ENCODE assay signal across 13 cellular contexts in genomic region chr17:48725294-48726064, GRCh38. TPM values are rescaled to one million over a fixed set of nuclear protein-coding genes. Genes with fewer than 3 reads are reported as not detected.
DNase-seq lines count a peak whose midpoint lies in the region; ATAC-seq and TF ChIP-seq lines count a peak whose summit lies in the region.
"Had no signal": no experiment of that assay in that cellular context is flagged by ENCODE, and none has a peak within 500 bp of the region (broad histone marks: within the 10 kb centered on the region; RNA-seq: fewer than 3 reads in every experiment).

No MANE protein-coding gene starts in this region.

- peaks cover 76 to 84% of the 10 kb centered on the region in 2 donors for H3K27me3 Mint-ChIP-seq in CD4-positive, alpha-beta memory T cell
- H3K27me3 Mint-ChIP-seq in natural killer cell (ENCODE audit: low read depth in 2 of 2): peaks cover 82 to 86% of the 10 kb centered on the region in 2 donors
- peaks cover 96% of the 10 kb centered on the region for H3K27me3 Mint-ChIP-seq in activated CD4-positive, alpha-beta memory T cell treated with anti-CD3 and anti-CD28 coated beads, Interleukin-2, amount 10 ng/mL, durations not matched to agents 7 days and 5 days

- 0 out of 2 replicates have a peak overlapping the region, but pooled peaks have one; percentile 19 for H2AFZ ChIP-seq in KMS-11 (ENCODE audit: low read depth)

- no peaks in the 10 kb centered on the region for H3K79me2 ChIP-seq in KMS-11 (ENCODE audit: insufficient read depth, low read depth)

- H3K36me3 ChIP-seq in CD4-positive, alpha-beta memory T cell (ENCODE audit: insufficient read depth, low read length): no peaks in the 10 kb centered on the region
- H3K36me3 ChIP-seq in KMS-11 (ENCODE audit: insufficient read depth) (no peaks in the 10 kb centered on the region), colonic mucosa (no peaks in the 10 kb centered on the region)

- H3K9me3 Mint-ChIP-seq in CD4-positive, alpha-beta memory T cell: peaks cover 0 to 32% (median 0%) of the 10 kb centered on the region in 8 donors
- H3K9me3 Mint-ChIP-seq in natural killer cell: no peaks in the 10 kb centered on the region
- H3K9me3 Mint-ChIP-seq in activated CD4-positive, alpha-beta memory T cell treated with anti-CD3 and anti-CD28 coated beads, Interleukin-2, amount 10 ng/mL, durations not matched to agents 7 days and 5 days: no peaks in the 10 kb centered on the region

- TF ChIP-seq CTCF in KMS-11 (conservative IDR thresholded peaks at IDR 0.05; ENCODE audit: low read depth, low read length) (no peak), colonic mucosa (IDR thresholded peaks at IDR 0.05) (no peak), natural killer cell (IDR thresholded peaks at IDR 0.05) (no peak)

- H3K4me3 Mint-ChIP-seq in CD4-positive, alpha-beta memory T cell: peak overlapping the region in 7 of 8 donors; percentile 17 to 84 (median 70)
- H3K4me3 Mint-ChIP-seq in natural killer cell: peak overlapping the region; percentile 45
- no peak overlapping the region for H3K4me3 Mint-ChIP-seq in activated CD4-positive, alpha-beta memory T cell treated with anti-CD3 and anti-CD28 coated beads, Interleukin-2, amount 10 ng/mL, durations not matched to agents 7 days and 5 days

- no peak for ATAC-seq in natural killer cell

- no peak overlapping the region for H3K4me3 ChIP-seq in CD4-positive, alpha-beta memory T cell (ENCODE audit: low read length in 2 of 2)
- H3K4me3 ChIP-seq in KMS-11 (IDR thresholded peaks at IDR 0.05; ENCODE audit: insufficient read depth, low read depth, low read length) (no peak overlapping the region), colonic mucosa (peak overlapping the region; percentile 45)

- peaks cover 21 to 81% (median 30%) of the 10 kb centered on the region in 4 donors for H3K4me1 Mint-ChIP-seq in CD4-positive, alpha-beta memory T cell
- peaks cover 27 to 52% of the 10 kb centered on the region in 2 donors for H3K4me1 Mint-ChIP-seq in natural killer cell
- peaks cover 33% of the 10 kb centered on the region for H3K4me1 Mint-ChIP-seq in activated CD4-positive, alpha-beta memory T cell treated with anti-CD3 and anti-CD28 coated beads, Interleukin-2, amount 10 ng/mL, durations not matched to agents 7 days and 5 days

- no peak for TF ChIP-seq POLR2A in erythroblast (IDR thresholded peaks at IDR 0.05; ENCODE audit: low read length)

- peaks cover 96% of the 10 kb centered on the region for H3K27me3 ChIP-seq in CD4-positive, alpha-beta memory T cell (ENCODE audit: insufficient read depth, low read length)
- H3K27me3 ChIP-seq in KMS-11 (ENCODE audit: insufficient read depth, low read depth) (peaks cover 8% of the 10 kb centered on the region; the same call in 1 of the 2 replicates), colonic mucosa (peaks cover 36% of the 10 kb centered on the region)

- no peaks in the 10 kb centered on the region; the same call in 1 of the 2 replicates for H4K20me1 ChIP-seq in KMS-11 (ENCODE audit: insufficient read depth)

- H3K9me3 ChIP-seq in CD4-positive, alpha-beta memory T cell (ENCODE audit: control insufficient read depth in 1 of 2, low read length in 2 of 2): no peaks in the 10 kb centered on the region
- no peaks in the 10 kb centered on the region for H3K9me3 ChIP-seq in colonic mucosa
- H3K9me3 ChIP-seq: Caco-2 had no signal

- H3K9ac ChIP-seq in KMS-11 (no peak overlapping the region), colonic mucosa (ENCODE audit: low read depth in 2 of 2, low read length in 2 of 2) (no peak overlapping the region)

- POLR2A ChIA-PET in CD4-positive, alpha-beta memory T cell (lab: Charles Lee; ENCODE audit: partially characterized antibody): no interaction called here
- POLR2A ChIA-PET in activated CD4-positive, alpha-beta memory T cell treated with anti-CD3 and anti-CD28 coated beads, Interleukin-2, amount 10 ng/mL, durations not matched to agents 7 days and 5 days (lab: Charles Lee): interaction anchor here (1.0 to 2.1 kb wide), 5 partner anchors 10 to 66 kb away, joined by 3 to 4 read pairs (median 3); no protein-coding TSS in a partner anchor

- no peak overlapping the region for H3K27ac ChIP-seq in CD4-positive, alpha-beta memory T cell (ENCODE audit: low read depth, low read length)
- H3K27ac ChIP-seq in KMS-11 (no peak overlapping the region), colonic mucosa (peak overlapping the region; percentile 85)
- H3K27ac ChIP-seq: RWPE1 had no signal

- H3K4me2 ChIP-seq in KMS-11: no peak overlapping the region

- intact Hi-C loops in CD4-positive, alpha-beta memory T cell (cut with micrococcal nuclease): no loop called here
- intact Hi-C loops in colonic mucosa (cut with DNase I) (loop anchor here (2.0 kb wide), 1 partner anchor 65 kb away; no protein-coding TSS in a partner anchor), natural killer cell (cut with micrococcal nuclease) (loop anchor here (2.0 to 10.0 kb wide), 2 partner anchors 153 to 981 kb away; no protein-coding TSS in a partner anchor)

- H3K4me1 ChIP-seq in CD4-positive, alpha-beta memory T cell (ENCODE audit: insufficient read depth, low read length): peaks cover 40% of the 10 kb centered on the region
- H3K4me1 ChIP-seq in KMS-11 (ENCODE audit: low read depth, poor library complexity, severe bottlenecking): peaks cover 20% of the 10 kb centered on the region
- H3K4me1 ChIP-seq in colonic mucosa: no peaks in the 10 kb centered on the region

- H3K27ac Mint-ChIP-seq in CD4-positive, alpha-beta memory T cell: peak overlapping the region in 1 of 7 donors; percentile 85
- H3K27ac Mint-ChIP-seq in natural killer cell: no peak overlapping the region
- H3K27ac Mint-ChIP-seq in activated CD4-positive, alpha-beta memory T cell treated with anti-CD3 and anti-CD28 coated beads, Interleukin-2, amount 10 ng/mL, durations not matched to agents 7 days and 5 days: no peak overlapping the region

- H3K36me3 Mint-ChIP-seq in CD4-positive, alpha-beta memory T cell: no peaks in the 10 kb centered on the region
- no peaks in the 10 kb centered on the region for H3K36me3 Mint-ChIP-seq in natural killer cell
- H3K36me3 Mint-ChIP-seq in activated CD4-positive, alpha-beta memory T cell treated with anti-CD3 and anti-CD28 coated beads, Interleukin-2, amount 10 ng/mL, durations not matched to agents 7 days and 5 days (ENCODE audit: low read depth): no peaks in the 10 kb centered on the region

- DNase-seq in CD4-positive, alpha-beta memory T cell: no peak
- DNase-seq in colonic mucosa (peak; percentile 38), natural killer cell (no peak), erythroblast (lab: John Stamatoyannopoulos, UW) (no peak), LoVo (ENCODE audit: low spot score) (no peak)
- no peak for DNase-seq in effector CD8-positive, alpha-beta T cell (lab: John Stamatoyannopoulos, UW)
- DNase-seq in activated CD4-positive, alpha-beta memory T cell treated with anti-CD3 and anti-CD28 coated beads, Interleukin-2, amount 10 ng/mL, durations not matched to agents 7 days and 5 days: no peak
- DNase-seq: activated CD8-positive, alpha-beta memory T cell treated with anti-CD3 and anti-CD28 coated beads, Interleukin-2, amount 50 U/mL, for 4 hours; trophoblast cell had no signal

- CTCF ChIA-PET in CD4-positive, alpha-beta memory T cell (lab: Charles Lee; ENCODE audit: partially characterized antibody): interaction anchor here (0.7 to 3.9 kb wide), 12 partner anchors 12 to 159 kb away, joined by 3 to 33 read pairs (median 4); no protein-coding TSS in a partner anchor
- CTCF ChIA-PET in activated CD4-positive, alpha-beta memory T cell treated with anti-CD3 and anti-CD28 coated beads, Interleukin-2, amount 10 ng/mL, durations not matched to agents 7 days and 5 days (lab: Charles Lee): interaction anchor here (0.6 to 3.1 kb wide), 15 partner anchors 12 to 707 kb away, joined by 3 to 31 read pairs (median 6); no protein-coding TSS in a partner anchor

RNA-seq across cellular contexts. Expression of gene PRAC2, which starts 2.5 kb away (rescaled TPM):
- not detected for total RNA-seq in CD4-positive, alpha-beta memory T cell
- not detected for polyA plus RNA-seq in CD4-positive, alpha-beta memory T cell
- total RNA-seq in colonic mucosa (10 to 100 TPM; 12.9 to 19.4 TPM), natural killer cell (not detected)
- not detected for total RNA-seq in activated CD4-positive, alpha-beta memory T cell treated with anti-CD3 and anti-CD28 coated beads, Interleukin-2, amount 10 ng/mL, durations not matched to agents 7 days and 5 days
- total RNA-seq: Caco-2, glomerular endothelial cell had no signal

RNA-seq across cellular contexts. Expression of gene HOXB13, which starts 3.1 kb away (rescaled TPM):
- not detected for total RNA-seq in CD4-positive, alpha-beta memory T cell
- polyA plus RNA-seq in CD4-positive, alpha-beta memory T cell: not detected
- 100 to 1,000 TPM in 1 of 2 donors, 10 to 100 TPM in 1; 82.9 to 122 TPM for total RNA-seq in colonic mucosa
- not detected for total RNA-seq in natural killer cell
- not detected for total RNA-seq in activated CD4-positive, alpha-beta memory T cell treated with anti-CD3 and anti-CD28 coated beads, Interleukin-2, amount 10 ng/mL, durations not matched to agents 7 days and 5 days
- total RNA-seq: glomerular endothelial cell had no signal

RNA-seq across cellular contexts. Expression of gene PRAC1, which starts 3.2 kb away (rescaled TPM):
- not detected for total RNA-seq in CD4-positive, alpha-beta memory T cell
- polyA plus RNA-seq in CD4-positive, alpha-beta memory T cell: not detected
- total RNA-seq in colonic mucosa (100 to 1,000 TPM; 237 to 328 TPM), natural killer cell (not detected)
- total RNA-seq in activated CD4-positive, alpha-beta memory T cell treated with anti-CD3 and anti-CD28 coated beads, Interleukin-2, amount 10 ng/mL, durations not matched to agents 7 days and 5 days: not detected
- total RNA-seq: Caco-2, glomerular endothelial cell had no signal

Comparison
In these comparisons a context has a peak if more than half of its experiments do, and no peak if none do; other contexts are left out.
1. RNA of gene PRAC2, which starts 2.5 kb away (total RNA-seq): 12.9 to 19.4 TPM in colonic mucosa; not detected in CD4-positive, alpha-beta memory T cell, not detected in natural killer cell and not detected in activated CD4-positive, alpha-beta memory T cell treated with anti-CD3 and anti-CD28 coated beads, Interleukin-2, amount 10 ng/mL, durations not matched to agents 7 days and 5 days; every median in the first group is over 10 times any median in the second.
2. RNA of gene HOXB13, which starts 3.1 kb away (total RNA-seq): 82.9 to 122 TPM in colonic mucosa; not detected in CD4-positive, alpha-beta memory T cell, not detected in natural killer cell and not detected in activated CD4-positive, alpha-beta memory T cell treated with anti-CD3 and anti-CD28 coated beads, Interleukin-2, amount 10 ng/mL, durations not matched to agents 7 days and 5 days; every median in the first group is over 10 times any median in the second.
3. RNA of gene PRAC1, which starts 3.2 kb away (total RNA-seq): 237 to 328 TPM in colonic mucosa; not detected in CD4-positive, alpha-beta memory T cell, not detected in natural killer cell and not detected in activated CD4-positive, alpha-beta memory T cell treated with anti-CD3 and anti-CD28 coated beads, Interleukin-2, amount 10 ng/mL, durations not matched to agents 7 days and 5 days; every median in the first group is over 100 times any median in the second.